ENCODE assay signal across 8 cellular contexts in the genomic region with DNA sequence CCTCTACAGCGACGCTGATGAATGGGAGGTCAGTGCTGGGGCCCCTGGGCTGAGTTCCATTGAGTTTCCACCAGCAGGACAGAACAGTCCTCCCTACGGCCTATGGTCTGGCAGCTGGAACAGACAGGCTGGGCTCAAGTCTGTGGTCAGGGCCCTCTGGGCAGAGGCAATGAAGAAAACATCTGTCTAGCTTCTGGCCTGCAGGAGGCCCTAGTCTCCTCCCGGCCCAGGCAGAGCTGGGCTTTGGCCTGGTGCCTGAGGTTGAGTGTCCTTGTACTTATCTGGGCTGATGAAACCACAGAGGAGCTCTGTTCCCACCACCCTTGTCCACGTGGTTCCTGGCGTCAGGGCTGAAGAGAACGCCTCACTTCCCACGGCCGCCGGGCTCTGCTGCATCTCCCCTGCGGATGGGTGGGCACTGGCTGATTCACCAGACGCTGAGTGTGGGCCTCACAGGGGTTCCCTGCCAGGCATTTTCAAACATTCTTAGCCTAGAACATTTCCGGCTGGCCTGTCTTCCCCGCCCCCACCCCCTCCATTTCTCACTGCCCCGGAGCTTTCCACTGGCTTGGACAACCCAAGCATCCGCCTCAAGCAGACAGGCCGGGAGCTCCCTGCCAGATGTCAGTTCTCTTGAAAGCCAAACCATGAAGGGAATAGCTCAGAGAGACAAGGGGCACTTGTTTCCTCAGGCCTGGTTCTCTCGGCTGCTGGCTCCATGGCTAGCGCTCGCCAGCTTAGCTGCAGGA.
DNase-seq lines count a peak whose midpoint lies in the region; ATAC-seq and TF ChIP-seq lines count a peak whose summit lies in the region.

No MANE protein-coding gene starts in this region.

- peaks cover 70 to 73% of the 10 kb centered on the region in 2 experiments for H3K4me1 ChIP-seq in neutrophil (ENCODE audit: control insufficient read depth in 1 of 2, insufficient read depth in 1 of 2, low read depth in 1 of 2, low read length in 1 of 2)

- H3K27me3 ChIP-seq in neutrophil, result no peaks in the 10 kb centered on the region

- peak; percentile 99 for DNase-seq in EL
- peak; percentile 93 for DNase-seq in UCSD-AML1 (lab: John Stamatoyannopoulos, UW; ENCODE audit: unreplicated experiment)
- peak; percentile 99 for DNase-seq in fibroblast of the conjunctiva (ENCODE audit: low read depth)
- no peak for DNase-seq in retina
- DNase-seq in RKO (ENCODE audit: low spot score), result no peak

- peaks cover 29% of the 10 kb centered on the region for H3K36me3 ChIP-seq in neutrophil

- peak overlapping the region; percentile 59 to 70 for H3K4me3 ChIP-seq in neutrophil (ENCODE audit: low read depth in 1 of 2, low read length in 1 of 2)

- peak overlapping the region; percentile 100 for H3K27ac ChIP-seq in neutrophil

- peak; percentile 12 for ATAC-seq in GM19463 (IDR thresholded peaks at IDR 0.05; ENCODE audit: unreplicated experiment)
- peak; percentile 21 for ATAC-seq in HG03558 (IDR thresholded peaks at IDR 0.05; ENCODE audit: extremely low read depth, unreplicated experiment)

- H3K9me3 ChIP-seq in neutrophil, result no peaks in the 10 kb centered on the region

- TF ChIP-seq CTCF in neutrophil (IDR thresholded peaks at IDR 0.05), result peak; percentile 56

Comparison
In these comparisons a context has a peak if more than half of its experiments do, and no peak if none do; other contexts are left out.
1. DNase-seq: peak in EL (single experiment), UCSD-AML1 (single experiment) and fibroblast of the conjunctiva (single experiment); none in retina (single experiment) and RKO (single experiment).